ENCODE assay signal across 15 cellular contexts in the genomic region with DNA sequence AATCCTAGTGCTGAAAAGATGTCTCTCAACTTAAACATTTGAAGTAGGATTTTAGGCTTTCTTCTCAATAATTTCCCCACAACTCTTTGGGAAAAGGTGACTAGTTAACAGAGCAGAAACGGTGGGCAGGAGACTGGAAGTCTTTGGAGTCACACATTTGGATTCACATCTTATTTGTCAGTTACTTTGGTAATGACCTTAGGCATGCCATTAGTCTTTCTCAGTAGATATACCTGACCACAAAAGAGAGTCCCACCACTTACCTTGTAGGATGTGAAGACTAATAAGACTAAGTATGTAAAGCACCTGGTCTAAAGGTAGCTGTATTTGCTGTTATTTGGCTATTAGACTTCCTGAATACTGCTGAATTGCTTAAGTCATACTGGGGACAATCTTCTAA. TPM values are rescaled to one million over a fixed set of nuclear protein-coding genes. Genes with fewer than 3 reads are reported as not detected.
DNase-seq lines count a peak whose midpoint lies in the region; ATAC-seq and TF ChIP-seq lines count a peak whose summit lies in the region.
"Had no signal": no experiment of that assay in that cellular context is flagged by ENCODE, and none has a peak within 500 bp of the region (broad histone marks: within the 10 kb centered on the region; RNA-seq: fewer than 3 reads in every experiment).

No MANE protein-coding gene starts in this region.

- H3K36me3 ChIP-seq in mammary epithelial cell (ENCODE audit: insufficient read depth, low read length): no peaks in the 10 kb centered on the region
- H3K36me3 ChIP-seq in osteoblast (ENCODE audit: insufficient read depth, low read length): peaks cover 10% of the 10 kb centered on the region
- no peaks in the 10 kb centered on the region for H3K36me3 ChIP-seq in urinary bladder (ENCODE audit: insufficient read depth)
- no peaks in the 10 kb centered on the region for H3K36me3 ChIP-seq in GM23338 (ENCODE audit: insufficient read depth)

- H3K4me3 Mint-ChIP-seq in MCF 10A (ENCODE audit: unreplicated experiment): peak overlapping the region; percentile 65
- no peak overlapping the region for H3K4me3 Mint-ChIP-seq in dendritic cell treated with granulocyte-macrophage colony-stimulating factor and Interleukin-4, amounts not matched to agents 40 ng/mL and 50 ng/mL, for 4 days
- H3K4me3 Mint-ChIP-seq in GM23338: no peak overlapping the region
- no peak overlapping the region for H3K4me3 Mint-ChIP-seq in natural killer cell
- H3K4me3 Mint-ChIP-seq: activated CD4-positive, alpha-beta T cell treated with anti-CD3 and anti-CD28 coated beads for 36 hours; central memory CD8-positive, alpha-beta T cell; stimulated activated naive CD8-positive, alpha-beta T cell treated with anti-CD3 and anti-CD28 coated beads, Interleukin-15, amount 100 ng/mL, for 72 hours had no signal

- no peak overlapping the region for H3K4me3 ChIP-seq in mammary epithelial cell (replicated peaks in 1 of 3; ENCODE audit: insufficient read depth in 1 of 3, low read depth in 2 of 3, low read length in 3 of 3)
- H3K4me3 ChIP-seq in osteoblast (ENCODE audit: insufficient read depth, low read length): no peak overlapping the region
- H3K4me3 ChIP-seq in urinary bladder (ENCODE audit: low read depth, low read length): no peak overlapping the region
- no peak overlapping the region for H3K4me3 ChIP-seq in GM23338

- no peak overlapping the region for H2AFZ ChIP-seq in mammary epithelial cell (ENCODE audit: low read depth, low read length)
- no peak overlapping the region for H2AFZ ChIP-seq in osteoblast (ENCODE audit: low read length)
- no peak overlapping the region for H2AFZ ChIP-seq in GM23338

- H3K27me3 ChIP-seq in mammary epithelial cell (ENCODE audit: insufficient read depth, low read length) (no peaks in the 10 kb centered on the region), osteoblast (ENCODE audit: insufficient read depth, low read length) (no peaks in the 10 kb centered on the region), GM23338 (ENCODE audit: insufficient read depth) (no peaks in the 10 kb centered on the region)

- dilution Hi-C loops in mammary epithelial cell (cut with HindIII; ENCODE audit: low sequenced_read_pairs): no loop called here

- peaks cover 24% of the 10 kb centered on the region for H3K4me1 ChIP-seq in mammary epithelial cell (ENCODE audit: insufficient read depth, low read length)
- peaks cover 28% of the 10 kb centered on the region for H3K4me1 ChIP-seq in osteoblast (ENCODE audit: insufficient read depth, low read length)
- no peaks in the 10 kb centered on the region for H3K4me1 ChIP-seq in urinary bladder (ENCODE audit: insufficient read depth)
- no peaks in the 10 kb centered on the region for H3K4me1 ChIP-seq in GM23338 (ENCODE audit: insufficient read depth)

- no peak for DNase-seq in MCF 10A (ENCODE audit: unreplicated experiment)
- DNase-seq in mammary epithelial cell: no peak
- DNase-seq in osteoblast (ENCODE audit: insufficient read length, low spot score, missing footprints): no peak
- DNase-seq in GM23338 (ENCODE audit: low spot score): no peak
- DNase-seq in natural killer cell: no peak
- DNase-seq: activated CD4-positive, alpha-beta T cell treated with anti-CD3 and anti-CD28 coated beads for 36 hours; DMS 273 treated with DMSO at 0.1 percent for 48 hours; H7; NCI-H1105 treated with DMSO at 0.1 percent for 48 hours; stimulated activated CD4-positive, alpha-beta T cell treated with anti-CD3 and anti-CD28 coated beads, Interleukin-4, amount 100 ng/mL, for 24 hours; stimulated activated naive CD8-positive, alpha-beta T cell treated with anti-CD3 and anti-CD28 coated beads, Interleukin-15, amount 100 ng/mL, for 72 hours had no signal

- in situ Hi-C loops in mammary epithelial cell (cut with MboI; ENCODE audit: low sequenced_read_pairs in 2 of 2): no loop called here

- H3K4me2 ChIP-seq in mammary epithelial cell (ENCODE audit: insufficient read depth, low read depth, low read length) (no peak overlapping the region), osteoblast (ENCODE audit: insufficient read depth, low read length) (peak overlapping the region; percentile 77), GM23338 (no peak overlapping the region)

- WGBS in mammary epithelial cell (ENCODE audit: low coverage, missing lambda C conversion rate): 90% methylated on average over 1 of the region's 1 CpG
- 74% methylated on average over 1 of the region's 1 CpG for WGBS in urinary bladder

- intact Hi-C loops in MCF 10A (cut with micrococcal nuclease) (loop anchor here (2.0 kb wide), 1 partner anchor 35 kb away; a partner anchor contains a TSS), mammary epithelial cell (cut with micrococcal nuclease) (no loop called here), natural killer cell (cut with micrococcal nuclease) (no loop called here)
- intact Hi-C loops in dendritic cell treated with granulocyte-macrophage colony-stimulating factor and Interleukin-4, amounts not matched to agents 40 ng/mL and 50 ng/mL, for 4 days (cut with micrococcal nuclease): no loop called here

- POLR2A ChIA-PET in MCF 10A (lab: Yijun Ruan, JAX): interaction anchor here (0.6 to 1.7 kb wide), 5 partner anchors 13 to 35 kb away, joined by 3 to 7 read pairs (median 5); a partner anchor contains a TSS

- no peak overlapping the region for H3K9ac ChIP-seq in mammary epithelial cell (ENCODE audit: insufficient read depth, low read length)

- CTCF ChIA-PET in MCF 10A (lab: Yijun Ruan, JAX): interaction anchor here (0.6 to 2.5 kb wide), 9 partner anchors 9 to 724 kb away, joined by 3 to 16 read pairs (median 4); no protein-coding TSS in a partner anchor
- CTCF ChIA-PET in mammary epithelial cell (lab: Charles Lee; ENCODE audit: low non-redundant PET): interaction anchor here (0.5 to 0.6 kb wide), 2 partner anchors 17 to 110 kb away, joined by 3 to 6 read pairs; no protein-coding TSS in a partner anchor

- H3K9me3 ChIP-seq in mammary epithelial cell (replicated peaks; ENCODE audit: insufficient read depth, low read length) (no peaks in the 10 kb centered on the region), osteoblast (ENCODE audit: low read depth, low read length) (no peaks in the 10 kb centered on the region)

- H3K9me3 Mint-ChIP-seq in MCF 10A (ENCODE audit: unreplicated experiment): no peaks in the 10 kb centered on the region
- H3K9me3 Mint-ChIP-seq in dendritic cell treated with granulocyte-macrophage colony-stimulating factor and Interleukin-4, amounts not matched to agents 40 ng/mL and 50 ng/mL, for 4 days: no peaks in the 10 kb centered on the region
- H3K9me3 Mint-ChIP-seq in GM23338: no peaks in the 10 kb centered on the region
- no peaks in the 10 kb centered on the region for H3K9me3 Mint-ChIP-seq in natural killer cell
- H3K9me3 Mint-ChIP-seq: central memory CD8-positive, alpha-beta T cell; stimulated activated naive CD8-positive, alpha-beta T cell treated with anti-CD3 and anti-CD28 coated beads, Interleukin-15, amount 100 ng/mL, for 72 hours had no signal

- H4K20me1 ChIP-seq in mammary epithelial cell (ENCODE audit: insufficient read depth, low read length): no peaks in the 10 kb centered on the region
- peaks cover 7% of the 10 kb centered on the region for H4K20me1 ChIP-seq in osteoblast (ENCODE audit: insufficient read depth, low read length)
- no peaks in the 10 kb centered on the region; the same call in 1 of the 2 replicates for H4K20me1 ChIP-seq in GM23338 (replicated peaks; ENCODE audit: insufficient read depth)

- H3K79me2 ChIP-seq in mammary epithelial cell (ENCODE audit: insufficient read depth, low read length): peaks cover 2% of the 10 kb centered on the region
- peaks cover 46% of the 10 kb centered on the region for H3K79me2 ChIP-seq in osteoblast (ENCODE audit: insufficient read depth, low read length)
- H3K79me2 ChIP-seq in GM23338 (replicated peaks; ENCODE audit: insufficient read depth): no peaks in the 10 kb centered on the region

- no TSS peak for BruUV-seq in MCF 10A (replicated peaks; lab: Mats Ljungman, UMichigan)
- BruUV-seq in mammary epithelial cell (replicated peaks; lab: Mats Ljungman, UMichigan): no TSS peak

- TF ChIP-seq CTCF in MCF 10A (IDR thresholded peaks at IDR 0.05; ENCODE audit: unreplicated experiment) (no peak), mammary epithelial cell (conservative IDR thresholded peaks at IDR 0.05 in 1 of 2, IDR thresholded peaks at IDR 0.05 in 1 of 2; ENCODE audit: extremely low read depth in 1 of 2, insufficient read depth in 1 of 2, low read depth in 1 of 2, low read length in 2 of 2) (no peak), osteoblast (IDR thresholded peaks at IDR 0.05; ENCODE audit: extremely low read depth, low read depth, low read length) (no peak), GM23338 (conservative IDR thresholded peaks at IDR 0.05; ENCODE audit: low read depth in 2 of 2) (no peak), natural killer cell (IDR thresholded peaks at IDR 0.05) (no peak)

- H3K4me1 Mint-ChIP-seq in MCF 10A (ENCODE audit: insufficient read depth, unreplicated experiment) (peaks cover 34% of the 10 kb centered on the region), GM23338 (peaks cover 6% of the 10 kb centered on the region; the same call in 2 of the 3 replicates), natural killer cell (peaks cover 51 to 58% of the 10 kb centered on the region in 2 donors)
- peaks cover 76% of the 10 kb centered on the region for H3K4me1 Mint-ChIP-seq in dendritic cell treated with granulocyte-macrophage colony-stimulating factor and Interleukin-4, amounts not matched to agents 40 ng/mL and 50 ng/mL, for 4 days (ENCODE audit: low read depth)

- H3K27ac Mint-ChIP-seq in MCF 10A (ENCODE audit: low read depth, unreplicated experiment): peak overlapping the region; percentile 88
- peak overlapping the region; percentile 59 for H3K27ac Mint-ChIP-seq in dendritic cell treated with granulocyte-macrophage colony-stimulating factor and Interleukin-4, amounts not matched to agents 40 ng/mL and 50 ng/mL, for 4 days
- no peak overlapping the region for H3K27ac Mint-ChIP-seq in GM23338
- peak overlapping the region in 1 of 2 donors; percentile 72 for H3K27ac Mint-ChIP-seq in natural killer cell
- H3K27ac Mint-ChIP-seq: activated CD4-positive, alpha-beta T cell treated with anti-CD3 and anti-CD28 coated beads for 36 hours; stimulated activated naive CD8-positive, alpha-beta T cell treated with anti-CD3 and anti-CD28 coated beads, Interleukin-15, amount 100 ng/mL, for 72 hours had no signal

- H3K27me3 Mint-ChIP-seq in MCF 10A (ENCODE audit: insufficient read depth, unreplicated experiment) (no peaks in the 10 kb centered on the region), GM23338 (ENCODE audit: insufficient read depth, low read depth, poor library complexity) (no peaks in the 10 kb centered on the region), natural killer cell (ENCODE audit: low read depth in 2 of 2) (no peaks in the 10 kb centered on the region)
- no peaks in the 10 kb centered on the region for H3K27me3 Mint-ChIP-seq in dendritic cell treated with granulocyte-macrophage colony-stimulating factor and Interleukin-4, amounts not matched to agents 40 ng/mL and 50 ng/mL, for 4 days
- H3K27me3 Mint-ChIP-seq: activated CD4-positive, alpha-beta T cell treated with anti-CD3 and anti-CD28 coated beads for 36 hours; central memory CD8-positive, alpha-beta T cell; stimulated activated naive CD8-positive, alpha-beta T cell treated with anti-CD3 and anti-CD28 coated beads, Interleukin-15, amount 100 ng/mL, for 72 hours had no signal

- H3K9me2 ChIP-seq in GM23338 (ENCODE audit: insufficient read depth): 0 out of 2 replicates have a peak, but pooled peaks cover 7% of the 10 kb centered on the region

- H3K27ac ChIP-seq in mammary epithelial cell (ENCODE audit: insufficient read depth, low read depth, low read length) (no peak overlapping the region), osteoblast (ENCODE audit: low read depth, low read length) (peak overlapping the region; percentile 86), urinary bladder (ENCODE audit: low read depth) (peak overlapping the region; percentile 70), GM23338 (ENCODE audit: low read depth) (no peak overlapping the region)

- no peak for ATAC-seq in HG03469 (IDR thresholded peaks at IDR 0.05; ENCODE audit: unreplicated experiment)
- ATAC-seq in GM23338: no peak
- no peak for ATAC-seq in natural killer cell
- ATAC-seq: stimulated activated naive CD8-positive, alpha-beta T cell treated with anti-CD3 and anti-CD28 coated beads, Interleukin-15, amount 100 ng/mL, for 72 hours had no signal

- H3K36me3 Mint-ChIP-seq in MCF 10A (ENCODE audit: insufficient read depth, unreplicated experiment): peaks cover 13% of the 10 kb centered on the region
- peaks cover 92% of the 10 kb centered on the region for H3K36me3 Mint-ChIP-seq in dendritic cell treated with granulocyte-macrophage colony-stimulating factor and Interleukin-4, amounts not matched to agents 40 ng/mL and 50 ng/mL, for 4 days (ENCODE audit: low read depth)
- peaks cover 3% of the 10 kb centered on the region; the same call in 1 of the 3 replicates for H3K36me3 Mint-ChIP-seq in GM23338 (ENCODE audit: low read depth)
- no peaks in the 10 kb centered on the region for H3K36me3 Mint-ChIP-seq in natural killer cell

- no peaks in the 10 kb centered on the region for H3F3A ChIP-seq in GM23338 (replicated peaks; ENCODE audit: low read depth)

RNA-seq across cellular contexts. Expression of a gene that starts 35.4 kb away (rescaled TPM):
- total RNA-seq in MCF 10A (2022): 114 and 123 TPM in 2 replicates
- total RNA-seq in mammary epithelial cell: 100 to 1,000 TPM in 1 of 2 donors, 10 to 100 TPM in 1; 15.3 to 102 TPM
- 54.4 TPM for polyA plus RNA-seq in mammary epithelial cell
- polyA minus RNA-seq in mammary epithelial cell: 103 TPM
- total RNA-seq in osteoblast: 31.1 and 36.2 TPM in 2 replicates
- 56.8 TPM for total RNA-seq in urinary bladder
- polyA plus RNA-seq in urinary bladder: 57.5 TPM
- total RNA-seq in GM23338 (2014; rRNA removed; shearing (Covaris generic)): 32.7 and 35.7 TPM in 2 replicates
- 31.5 and 37.6 TPM in 2 replicates for polyA plus RNA-seq in GM23338 (2016; fragmentation: Nextera tagmentation; extraction: Ambion mirVana)
- total RNA-seq in natural killer cell: 10 to 100 TPM; 38.4 to 48.9 (median 44.9) TPM

Comparison
In these comparisons a context has a peak if more than half of its experiments do, and no peak if none do; other contexts are left out.
1. H3K27ac ChIP-seq: peak in osteoblast (single experiment) and urinary bladder (single experiment); none in mammary epithelial cell (single experiment) and GM23338 (single experiment).